ENCODE assay signal across 8 cellular contexts in genomic region chr1:53015508-53015860, GRCh38. TPM values are rescaled to one million over a fixed set of nuclear protein-coding genes. Genes with fewer than 3 reads are reported as not detected.
DNase-seq lines count a peak whose midpoint lies in the region; FAIRE-seq and TF ChIP-seq lines count a peak whose summit lies in the region.

No MANE protein-coding gene starts in this region.

- H3K4me3 ChIP-seq in SJCRH30 (peak overlapping the region; percentile 66), fibroblast of villous mesenchyme (ENCODE audit: low read depth, low read length) (peak overlapping the region; percentile 75), rectal smooth muscle tissue (ENCODE audit: low read length) (peak overlapping the region; percentile 81)

- H3K9ac ChIP-seq in rectal smooth muscle tissue (ENCODE audit: low read length), result no peak overlapping the region

- H3K4me1 ChIP-seq in SJCRH30 (no peaks in the 10 kb centered on the region; the same call in 1 of the 2 replicates), rectal smooth muscle tissue (ENCODE audit: control insufficient read depth, insufficient read depth, low read length) (peaks cover 2% of the 10 kb centered on the region)

- H3K27me3 ChIP-seq in SJCRH30 (no peaks in the 10 kb centered on the region), rectal smooth muscle tissue (ENCODE audit: control insufficient read depth, insufficient read depth, low read length) (no peaks in the 10 kb centered on the region)

- DNase-seq in GM12891 (ENCODE audit: insufficient read length, low spot score) (no peak), SJCRH30 (no peak), fibroblast of villous mesenchyme (ENCODE audit: low read depth) (no peak), GM10248 (ENCODE audit: extremely low spot score) (no peak), hepatic stellate cell (ENCODE audit: low spot score) (no peak), HK-2 (ENCODE audit: unreplicated experiment) (no peak), NCI-H1694 (lab: John Stamatoyannopoulos, UW) (no peak)

- FAIRE-seq in GM12891 (lab: Jason Lieb, UNC), result peak; percentile 5

- POLR2A ChIA-PET in GM10248 (lab: Yijun Ruan, JAX), result no interaction called here

- no peak for TF ChIP-seq CTCF in fibroblast of villous mesenchyme (IDR thresholded peaks at IDR 0.05; ENCODE audit: insufficient read depth, low read depth, low read length)
- TF ChIP-seq CTCF in GM10248 (IDR thresholded peaks at IDR 0.05; ENCODE audit: control extremely low read depth, extremely low read depth, low read depth, missing control alignments), result no peak

- H3K36me3 ChIP-seq in SJCRH30 (no peaks in the 10 kb centered on the region), rectal smooth muscle tissue (ENCODE audit: control insufficient read depth, insufficient read depth, low read length) (no peaks in the 10 kb centered on the region)

- H3K9me3 ChIP-seq in SJCRH30 (replicated peaks), result no peaks in the 10 kb centered on the region

- no peak overlapping the region for H3K27ac ChIP-seq in SJCRH30
- no peak overlapping the region for H3K27ac ChIP-seq in rectal smooth muscle tissue (ENCODE audit: low read depth, low read length)

- no peak for TF ChIP-seq POLR2A in GM12891 (IDR thresholded peaks at IDR 0.05; ENCODE audit: low read depth, low read length)

- CTCF ChIA-PET in GM10248 (lab: Yijun Ruan, JAX), result interaction anchor here (1.0 to 1.8 kb wide), 3 partner anchors 11 to 15 kb away, joined by 4 read pairs; no protein-coding TSS in a partner anchor

TF ChIP-seq in GM12891, 5 proteins besides CTCF, POLR2A, EP300 and RAD21:
- TF ChIP-seq SPI1 (IDR thresholded peaks at IDR 0.05; ENCODE audit: low read depth, low read length), result no peak
- TF ChIP-seq TAF1 (IDR thresholded peaks at IDR 0.05; ENCODE audit: low read depth, low read length), result no peak
- no peak for TF ChIP-seq POLR2AphosphoS5 (IDR thresholded peaks at IDR 0.05; ENCODE audit: low read depth, low read length)
- TF ChIP-seq PAX5 (IDR thresholded peaks at IDR 0.05; ENCODE audit: insufficient read depth, low read length, severe bottlenecking), result no peak
- no peak for TF ChIP-seq POU2F2 (IDR thresholded peaks at IDR 0.05; ENCODE audit: low read depth, low read length)

RNA-seq across cellular contexts. Expression of gene PODN, which starts 46.5 kb away (rescaled TPM):
- not detected for polyA plus RNA-seq in GM12891 (2012; ENCODE audit: low read depth, missing spikeins)
- total RNA-seq in SJCRH30 (2014; rRNA removed; shearing (Covaris generic)), result 0.41 and 0.42 TPM in 2 replicates
- total RNA-seq in fibroblast of villous mesenchyme, result 8.7 and 9.1 TPM in 2 replicates
